ENCODE assay signal across 1 cellular context in the genomic region with DNA sequence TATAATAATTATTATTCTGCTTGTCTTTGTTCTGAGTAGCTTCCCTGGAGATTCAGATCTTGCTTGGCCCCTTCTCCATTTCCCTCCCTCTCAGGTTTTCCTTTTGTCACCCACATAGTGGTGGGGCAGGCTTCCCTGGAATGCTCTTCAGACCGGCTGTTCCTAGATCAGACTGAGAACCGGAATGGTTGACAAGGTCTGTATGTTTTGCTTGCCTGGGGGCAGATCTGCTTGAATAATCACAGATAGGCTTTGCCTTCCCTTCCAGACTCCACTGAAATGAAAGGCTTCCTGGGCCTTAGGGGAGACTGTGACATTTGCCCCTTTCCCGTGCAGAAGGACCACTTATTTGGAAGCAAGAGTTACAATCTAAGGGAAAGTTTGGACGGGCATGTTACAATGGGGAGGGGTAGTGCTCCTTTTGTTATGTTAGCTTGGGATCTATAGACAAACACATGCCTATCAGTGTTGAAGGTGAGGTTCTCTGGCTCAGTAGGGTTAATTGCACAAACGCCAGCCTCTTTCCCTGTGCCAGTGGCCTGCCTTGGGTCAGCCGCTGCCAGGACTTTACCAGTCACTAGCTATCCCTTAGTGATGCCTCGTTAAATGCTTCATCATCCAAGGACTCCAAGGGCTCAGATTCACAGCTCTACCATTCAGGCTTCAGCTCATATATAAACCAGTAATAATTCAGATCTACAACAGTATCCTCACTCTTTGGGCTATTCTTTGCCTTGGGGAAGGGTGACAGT.
TF ChIP-seq lines count a peak whose summit lies in the region.

No MANE protein-coding gene starts in this region.

TF ChIP-seq in GM23338, 12 proteins besides CTCF, POLR2A, EP300 and RAD21:
- TF ChIP-seq, protein P1, sequence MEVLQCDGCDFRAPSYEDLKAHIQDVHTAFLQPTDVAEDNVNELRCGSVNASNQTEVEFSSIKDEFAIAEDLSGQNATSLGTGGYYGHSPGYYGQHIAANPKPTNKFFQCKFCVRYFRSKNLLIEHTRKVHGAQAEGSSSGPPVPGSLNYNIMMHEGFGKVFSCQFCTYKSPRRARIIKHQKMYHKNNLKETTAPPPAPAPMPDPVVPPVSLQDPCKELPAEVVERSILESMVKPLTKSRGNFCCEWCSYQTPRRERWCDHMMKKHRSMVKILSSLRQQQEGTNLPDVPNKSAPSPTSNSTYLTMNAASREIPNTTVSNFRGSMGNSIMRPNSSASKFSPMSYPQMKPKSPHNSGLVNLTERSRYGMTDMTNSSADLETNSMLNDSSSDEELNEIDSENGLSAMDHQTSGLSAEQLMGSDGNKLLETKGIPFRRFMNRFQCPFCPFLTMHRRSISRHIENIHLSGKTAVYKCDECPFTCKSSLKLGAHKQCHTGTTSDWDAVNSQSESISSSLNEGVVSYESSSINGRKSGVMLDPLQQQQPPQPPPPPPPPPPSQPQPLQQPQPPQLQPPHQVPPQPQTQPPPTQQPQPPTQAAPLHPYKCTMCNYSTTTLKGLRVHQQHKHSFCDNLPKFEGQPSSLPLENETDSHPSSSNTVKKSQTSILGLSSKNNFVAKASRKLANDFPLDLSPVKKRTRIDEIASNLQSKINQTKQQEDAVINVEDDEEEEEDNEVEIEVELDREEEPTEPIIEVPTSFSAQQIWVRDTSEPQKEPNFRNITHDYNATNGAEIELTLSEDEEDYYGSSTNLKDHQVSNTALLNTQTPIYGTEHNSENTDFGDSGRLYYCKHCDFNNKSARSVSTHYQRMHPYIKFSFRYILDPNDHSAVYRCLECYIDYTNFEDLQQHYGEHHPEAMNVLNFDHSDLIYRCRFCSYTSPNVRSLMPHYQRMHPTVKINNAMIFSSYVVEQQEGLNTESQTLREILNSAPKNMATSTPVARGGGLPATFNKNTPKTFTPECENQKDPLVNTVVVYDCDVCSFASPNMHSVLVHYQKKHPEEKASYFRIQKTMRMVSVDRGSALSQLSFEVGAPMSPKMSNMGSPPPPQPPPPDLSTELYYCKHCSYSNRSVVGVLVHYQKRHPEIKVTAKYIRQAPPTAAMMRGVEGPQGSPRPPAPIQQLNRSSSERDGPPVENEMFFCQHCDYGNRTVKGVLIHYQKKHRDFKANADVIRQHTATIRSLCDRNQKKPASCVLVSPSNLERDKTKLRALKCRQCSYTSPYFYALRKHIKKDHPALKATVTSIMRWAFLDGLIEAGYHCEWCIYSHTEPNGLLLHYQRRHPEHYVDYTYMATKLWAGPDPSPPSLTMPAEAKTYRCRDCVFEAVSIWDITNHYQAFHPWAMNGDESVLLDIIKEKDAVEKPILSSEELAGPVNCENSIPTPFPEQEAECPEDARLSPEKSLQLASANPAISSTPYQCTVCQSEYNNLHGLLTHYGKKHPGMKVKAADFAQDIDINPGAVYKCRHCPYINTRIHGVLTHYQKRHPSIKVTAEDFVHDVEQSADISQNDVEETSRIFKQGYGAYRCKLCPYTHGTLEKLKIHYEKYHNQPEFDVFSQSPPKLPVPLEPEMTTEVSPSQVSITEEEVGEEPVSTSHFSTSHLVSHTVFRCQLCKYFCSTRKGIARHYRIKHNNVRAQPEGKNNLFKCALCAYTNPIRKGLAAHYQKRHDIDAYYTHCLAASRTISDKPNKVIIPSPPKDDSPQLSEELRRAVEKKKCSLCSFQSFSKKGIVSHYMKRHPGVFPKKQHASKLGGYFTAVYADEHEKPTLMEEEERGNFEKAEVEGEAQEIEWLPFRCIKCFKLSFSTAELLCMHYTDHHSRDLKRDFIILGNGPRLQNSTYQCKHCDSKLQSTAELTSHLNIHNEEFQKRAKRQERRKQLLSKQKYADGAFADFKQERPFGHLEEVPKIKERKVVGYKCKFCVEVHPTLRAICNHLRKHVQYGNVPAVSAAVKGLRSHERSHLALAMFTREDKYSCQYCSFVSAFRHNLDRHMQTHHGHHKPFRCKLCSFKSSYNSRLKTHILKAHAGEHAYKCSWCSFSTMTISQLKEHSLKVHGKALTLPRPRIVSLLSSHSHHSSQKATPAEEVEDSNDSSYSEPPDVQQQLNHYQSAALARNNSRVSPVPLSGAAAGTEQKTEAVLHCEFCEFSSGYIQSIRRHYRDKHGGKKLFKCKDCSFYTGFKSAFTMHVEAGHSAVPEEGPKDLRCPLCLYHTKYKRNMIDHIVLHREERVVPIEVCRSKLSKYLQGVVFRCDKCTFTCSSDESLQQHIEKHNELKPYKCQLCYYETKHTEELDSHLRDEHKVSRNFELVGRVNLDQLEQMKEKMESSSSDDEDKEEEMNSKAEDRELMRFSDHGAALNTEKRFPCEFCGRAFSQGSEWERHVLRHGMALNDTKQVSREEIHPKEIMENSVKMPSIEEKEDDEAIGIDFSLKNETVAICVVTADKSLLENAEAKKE (CRISPR knock-in tag; IDR thresholded peaks at IDR 0.05): peak; percentile 23; the same call in 1 of the 2 replicates
- no peak for TF ChIP-seq POLR2AphosphoS5 (IDR thresholded peaks at IDR 0.05; ENCODE audit: low read depth)
